4 cellular contexts compared by ENCODE assay signal in genomic region chr1:96713649-96714048, GRCh38.
TF ChIP-seq lines count a peak whose summit lies in the region.

No MANE protein-coding gene starts in this region.

TF ChIP-seq in SK-N-SH treated with all-trans-retinoic acid at 6 μM for 48 hours, 23 proteins besides CTCF, POLR2A, EP300 and RAD21:
- TF ChIP-seq ZNF8 (CRISPR knock-in tag; IDR thresholded peaks at IDR 0.05) (0 out of 2 replicates have a peak, but pooled peaks have one; percentile 41), ZC3H10 (CRISPR knock-in tag; IDR thresholded peaks at IDR 0.05) (no peak)
TF ChIP-seq in SK-N-SH treated with all-trans-retinoic acid at 6 μM for 48 hours: peak in this region for 1.

TF ChIP-seq in SK-N-SH, 30 proteins besides CTCF, POLR2A, EP300 and RAD21:
- TF ChIP-seq RCOR1 (IDR thresholded peaks at IDR 0.05; ENCODE audit: low read length), result no peak
- TF ChIP-seq GABPA (IDR thresholded peaks at IDR 0.05; ENCODE audit: low read depth), result no peak
- TF ChIP-seq EZH2phosphoT487 (IDR thresholded peaks at IDR 0.05; ENCODE audit: borderline replicate concordance, low read depth), result no peak
- no peak for TF ChIP-seq SMC3 (IDR thresholded peaks at IDR 0.05; ENCODE audit: low read depth, low read length)
- TF ChIP-seq FOXM1 (IDR thresholded peaks at IDR 0.05; ENCODE audit: low read depth), result no peak
- no peak for TF ChIP-seq MXI1 (IDR thresholded peaks at IDR 0.05; ENCODE audit: low read depth, low read length)
- TF ChIP-seq YY1 (IDR thresholded peaks at IDR 0.05; ENCODE audit: low read depth), result no peak
- TF ChIP-seq JUND (IDR thresholded peaks at IDR 0.05), result no peak
- TF ChIP-seq USF1 (IDR thresholded peaks at IDR 0.05; ENCODE audit: borderline replicate concordance, low read depth), result no peak

TF ChIP-seq in HEK293, 187 proteins besides CTCF, POLR2A, EP300 and RAD21:
- TF ChIP-seq ZNF146 (tag by site-specific recombination; IDR thresholded peaks at IDR 0.05), result peak; percentile 78
- no peak for TF ChIP-seq GLIS1 (tag by site-specific recombination; IDR thresholded peaks at IDR 0.05)
TF ChIP-seq in HEK293: peak in this region for 1.

TF ChIP-seq in K562, 482 proteins besides CTCF, POLR2A, EP300 and RAD21:
- TF ChIP-seq ZFP30 (CRISPR knock-in tag; IDR thresholded peaks at IDR 0.05; ENCODE audit: borderline replicate concordance), result no peak
- no peak for TF ChIP-seq ZHX1 (conservative IDR thresholded peaks at IDR 0.05; ENCODE audit: low read length)
- peak; percentile 67 for TF ChIP-seq ZNF146 (CRISPR knock-in tag; IDR thresholded peaks at IDR 0.05; ENCODE audit: unreplicated experiment)
- no peak for TF ChIP-seq EP400 (IDR thresholded peaks at IDR 0.05)
- no peak for TF ChIP-seq NFATC3 (IDR thresholded peaks at IDR 0.05)
- no peak for TF ChIP-seq ZMIZ1 (IDR thresholded peaks at IDR 0.05; ENCODE audit: low read depth in 2 of 2, low read length in 2 of 2)
- no peak for TF ChIP-seq MAFG (tag; conservative IDR thresholded peaks at IDR 0.05)
- no peak for TF ChIP-seq ZNF589 (CRISPR knock-in tag; IDR thresholded peaks at IDR 0.05; ENCODE audit: low read depth)
